Comparison of ENCODE assay signal across 24 cellular contexts in the genomic region with DNA sequence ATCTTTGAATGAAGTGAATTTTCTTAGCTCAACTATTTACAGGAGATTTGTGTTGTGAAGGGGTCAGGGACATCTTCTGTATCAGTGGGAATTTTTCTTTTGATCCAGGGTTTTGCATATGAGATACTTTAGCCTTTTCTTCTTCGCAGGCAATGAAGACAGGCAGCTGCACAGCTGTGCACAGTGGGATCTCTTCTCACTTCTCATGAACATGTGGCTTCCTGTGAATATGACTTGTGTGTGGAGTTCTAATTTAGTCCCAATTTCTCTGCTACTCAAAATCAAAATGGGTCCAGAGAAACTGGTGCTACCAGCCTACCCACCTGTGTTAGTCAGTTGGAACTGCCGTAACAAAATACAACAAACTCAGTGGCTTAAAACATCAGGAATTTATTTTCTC. TPM values are rescaled to one million over a fixed set of nuclear protein-coding genes. Genes with fewer than 3 reads are reported as not detected.
A peak's percentile ranks its signal among the peaks of the same experiment; 100 is the strongest.
DNase-seq lines count a peak whose midpoint lies in the region; ATAC-seq, FAIRE-seq and TF ChIP-seq lines count a peak whose summit lies in the region.
"Had no signal": no experiment of that assay in that cellular context is flagged by ENCODE, and none has a peak within 500 bp of the region (broad histone marks: within the 10 kb centered on the region; RNA-seq: fewer than 3 reads in every experiment).

No MANE protein-coding gene starts in this region.

- no peaks in the 10 kb centered on the region for H4K20me1 ChIP-seq in SU-DHL-6 (ENCODE audit: low read depth, low read length)

- peak overlapping the region; percentile 29 for H3K4me2 ChIP-seq in SU-DHL-6 (ENCODE audit: low read depth, low read length, poor library complexity, severe bottlenecking)

- peak overlapping the region; percentile 2 for H3K27ac Mint-ChIP-seq in T-helper 1 cell treated with Interleukin-12 subunit alpha and Interleukin-12 subunit beta and Interleukin-4 antibody, amounts not matched to agents 30 μg/mL and 1 μg/mL, for 36 hours
- H3K27ac Mint-ChIP-seq in osteocyte (ENCODE audit: unreplicated experiment): peak overlapping the region; percentile 67
- no peak overlapping the region for H3K27ac Mint-ChIP-seq in activated T-helper 1 cell treated with anti-CD3 and anti-CD28 coated beads, Interleukin-12 subunit alpha, Interleukin-12 subunit beta, Interleukin-2, Interleukin-4 antibody, amounts not matched to agents 30 ng/mL and 10 ng/mL and 1 ng/mL, durations not matched to agents 14 hours and 24 hours and 36 hours
- H3K27ac Mint-ChIP-seq: activated naive CD8-positive, alpha-beta T cell had no signal

- TF ChIP-seq POLR2A in GM12892 (IDR thresholded peaks at IDR 0.05; ENCODE audit: low read depth, low read length): no peak

- H3K36me3 Mint-ChIP-seq in T-helper 1 cell treated with Interleukin-12 subunit alpha and Interleukin-12 subunit beta and Interleukin-4 antibody, amounts not matched to agents 30 μg/mL and 1 μg/mL, for 36 hours (ENCODE audit: low read depth): peaks cover 1% of the 10 kb centered on the region
- H3K36me3 Mint-ChIP-seq in osteocyte (ENCODE audit: unreplicated experiment): no peaks in the 10 kb centered on the region
- no peaks in the 10 kb centered on the region for H3K36me3 Mint-ChIP-seq in activated T-helper 1 cell treated with anti-CD3 and anti-CD28 coated beads, Interleukin-12 subunit alpha, Interleukin-12 subunit beta, Interleukin-2, Interleukin-4 antibody, amounts not matched to agents 30 ng/mL and 10 ng/mL and 1 ng/mL, durations not matched to agents 14 hours and 24 hours and 36 hours (ENCODE audit: low read depth)
- H3K36me3 Mint-ChIP-seq: activated naive CD8-positive, alpha-beta T cell had no signal

- no peak for FAIRE-seq in GM12892 (lab: Jason Lieb, UNC)
- FAIRE-seq: endothelial cell of umbilical vein had no signal

- H3K4me1 Mint-ChIP-seq in T-helper 1 cell treated with Interleukin-12 subunit alpha and Interleukin-12 subunit beta and Interleukin-4 antibody, amounts not matched to agents 30 μg/mL and 1 μg/mL, for 36 hours (ENCODE audit: low read depth): peaks cover 5% of the 10 kb centered on the region
- H3K4me1 Mint-ChIP-seq in osteocyte (ENCODE audit: unreplicated experiment): peaks cover 34% of the 10 kb centered on the region
- H3K4me1 Mint-ChIP-seq in activated T-helper 1 cell treated with anti-CD3 and anti-CD28 coated beads, Interleukin-12 subunit alpha, Interleukin-12 subunit beta, Interleukin-2, Interleukin-4 antibody, amounts not matched to agents 30 ng/mL and 10 ng/mL and 1 ng/mL, durations not matched to agents 14 hours and 24 hours and 36 hours (ENCODE audit: low read depth): no peaks in the 10 kb centered on the region

- H3K4me3 ChIP-seq in SU-DHL-6 (ENCODE audit: insufficient read depth, low read length, poor library complexity, severe bottlenecking): no peak overlapping the region
- H3K4me3 ChIP-seq: ascending aorta, dorsolateral prefrontal cortex, lung, prostate gland, sigmoid colon, transverse colon had no signal

- H3K27ac ChIP-seq in SU-DHL-6 (ENCODE audit: low read depth, low read length): peak overlapping the region; percentile 66
- H3K27ac ChIP-seq: ascending aorta, dorsolateral prefrontal cortex, prostate gland, sigmoid colon, transverse colon had no signal

- H3K36me3 ChIP-seq in SU-DHL-6 (ENCODE audit: low read length): no peaks in the 10 kb centered on the region
- H3K36me3 ChIP-seq: ascending aorta, BE2C, prostate gland, sigmoid colon, transverse colon had no signal

- no peaks in the 10 kb centered on the region for H3K9me2 ChIP-seq in SU-DHL-6 (replicated peaks; ENCODE audit: insufficient read depth, low read length)

- H2AFZ ChIP-seq in SU-DHL-6 (ENCODE audit: low read depth, low read length, severe bottlenecking): peak overlapping the region; percentile 39

- H3K4me3 Mint-ChIP-seq in T-helper 1 cell treated with Interleukin-12 subunit alpha and Interleukin-12 subunit beta and Interleukin-4 antibody, amounts not matched to agents 30 μg/mL and 1 μg/mL, for 36 hours: no peak overlapping the region
- H3K4me3 Mint-ChIP-seq in osteocyte (ENCODE audit: unreplicated experiment): no peak overlapping the region
- no peak overlapping the region for H3K4me3 Mint-ChIP-seq in activated T-helper 1 cell treated with anti-CD3 and anti-CD28 coated beads, Interleukin-12 subunit alpha, Interleukin-12 subunit beta, Interleukin-2, Interleukin-4 antibody, amounts not matched to agents 30 ng/mL and 10 ng/mL and 1 ng/mL, durations not matched to agents 14 hours and 24 hours and 36 hours
- H3K4me3 Mint-ChIP-seq: activated naive CD8-positive, alpha-beta T cell had no signal

- H3K9me3 ChIP-seq in SU-DHL-6 (ENCODE audit: insufficient read depth, low read length): no peaks in the 10 kb centered on the region
- H3K9me3 ChIP-seq: ascending aorta, BE2C, prostate gland, sigmoid colon, transverse colon had no signal

- peaks cover 17% of the 10 kb centered on the region for H3F3A ChIP-seq in SU-DHL-6 (ENCODE audit: insufficient read depth)

- TF ChIP-seq CTCF in SU-DHL-6 (IDR thresholded peaks at IDR 0.05; ENCODE audit: insufficient read depth, low read length, poor library complexity, severe bottlenecking): no peak
- no peak for TF ChIP-seq CTCF in osteocyte (IDR thresholded peaks at IDR 0.05)

- H3K27me3 Mint-ChIP-seq in T-helper 1 cell treated with Interleukin-12 subunit alpha and Interleukin-12 subunit beta and Interleukin-4 antibody, amounts not matched to agents 30 μg/mL and 1 μg/mL, for 36 hours (ENCODE audit: low read depth): no peaks in the 10 kb centered on the region
- H3K27me3 Mint-ChIP-seq in osteocyte (ENCODE audit: unreplicated experiment): no peaks in the 10 kb centered on the region
- H3K27me3 Mint-ChIP-seq in activated T-helper 1 cell treated with anti-CD3 and anti-CD28 coated beads, Interleukin-12 subunit alpha, Interleukin-12 subunit beta, Interleukin-2, Interleukin-4 antibody, amounts not matched to agents 30 ng/mL and 10 ng/mL and 1 ng/mL, durations not matched to agents 14 hours and 24 hours and 36 hours (ENCODE audit: insufficient read depth): no peaks in the 10 kb centered on the region
- H3K27me3 Mint-ChIP-seq: activated naive CD8-positive, alpha-beta T cell had no signal

- peak; percentile 30 for ATAC-seq in GM19463 (IDR thresholded peaks at IDR 0.05; ENCODE audit: unreplicated experiment)

- DNase-seq in T-helper 1 cell: no peak
- no peak for DNase-seq in osteocyte (ENCODE audit: extremely low spot score, unreplicated experiment)
- DNase-seq in GM12892 (ENCODE audit: insufficient read length): no peak
- DNase-seq in activated T-helper 1 cell treated with anti-CD3 and anti-CD28 coated beads, Interleukin-12 subunit alpha, Interleukin-12 subunit beta, Interleukin-2, Interleukin-4 antibody, amounts not matched to agents 30 ng/mL and 10 ng/mL and 1 ng/mL, durations not matched to agents 14 hours and 24 hours and 36 hours (ENCODE audit: low spot score): no peak
- no peak for DNase-seq in NCI-H2029 (lab: John Stamatoyannopoulos, UW)
- DNase-seq: BE2C; COR-L47; dorsolateral prefrontal cortex; Karpas-422; kidney glomerular epithelial cell; NCI-H1048; NCI-H1694 treated with DMSO at 0.1 percent for 48 hours; NCI-H526 treated with DMSO at 0.1 percent for 48 hours; sigmoid colon; stimulated activated CD4-positive, alpha-beta T cell treated with anti-CD3 and anti-CD28 coated beads, Interleukin-15, amount 100 ng/mL, for 24 hours; transverse colon had no signal

- no peak overlapping the region for H3K9ac ChIP-seq in SU-DHL-6 (ENCODE audit: low read length)

- intact Hi-C loops in activated T-helper 1 cell treated with anti-CD3 and anti-CD28 coated beads, Interleukin-12 subunit alpha, Interleukin-12 subunit beta, Interleukin-2, Interleukin-4 antibody, amounts not matched to agents 30 ng/mL and 10 ng/mL and 1 ng/mL, durations not matched to agents 14 hours and 24 hours and 36 hours (cut with micrococcal nuclease): no loop called here

- H3K27me3 ChIP-seq in SU-DHL-6 (ENCODE audit: low read length): no peaks in the 10 kb centered on the region
- H3K27me3 ChIP-seq: ascending aorta, BE2C, dorsolateral prefrontal cortex, sigmoid colon, transverse colon had no signal

- H3K9me3 Mint-ChIP-seq in T-helper 1 cell treated with Interleukin-12 subunit alpha and Interleukin-12 subunit beta and Interleukin-4 antibody, amounts not matched to agents 30 μg/mL and 1 μg/mL, for 36 hours: peaks cover under 1% of the 10 kb centered on the region
- H3K9me3 Mint-ChIP-seq in osteocyte (ENCODE audit: unreplicated experiment): no peaks in the 10 kb centered on the region
- peaks cover 4% of the 10 kb centered on the region for H3K9me3 Mint-ChIP-seq in activated T-helper 1 cell treated with anti-CD3 and anti-CD28 coated beads, Interleukin-12 subunit alpha, Interleukin-12 subunit beta, Interleukin-2, Interleukin-4 antibody, amounts not matched to agents 30 ng/mL and 10 ng/mL and 1 ng/mL, durations not matched to agents 14 hours and 24 hours and 36 hours

- H3K79me2 ChIP-seq in SU-DHL-6 (ENCODE audit: insufficient read depth, low read length): no peaks in the 10 kb centered on the region

RNA-seq across cellular contexts. Expression of a gene that starts 37.8 kb away (rescaled TPM):
- total RNA-seq in osteocyte: 53.4 and 55.2 TPM in 2 replicates
- polyA plus RNA-seq in GM12892 (2012; ENCODE audit: missing spikeins): 56.2 TPM
- total RNA-seq in activated T-helper 1 cell treated with anti-CD3 and anti-CD28 coated beads, Interleukin-12 subunit alpha, Interleukin-12 subunit beta, Interleukin-2, Interleukin-4 antibody, amounts not matched to agents 30 ng/mL and 10 ng/mL and 1 ng/mL, durations not matched to agents 14 hours and 24 hours and 36 hours: 163 and 164 TPM in 2 replicates
